ENCODE assay signal across 11 cellular contexts in genomic region chr7:27723086-27723485, GRCh38. TPM values are rescaled to one million over a fixed set of nuclear protein-coding genes. Genes with fewer than 3 reads are reported as not detected.
A peak's percentile ranks its signal among the peaks of the same experiment; 100 is the strongest.
DNase-seq lines count a peak whose midpoint lies in the region; ATAC-seq and TF ChIP-seq lines count a peak whose summit lies in the region.
"Had no signal": no experiment of that assay in that cellular context is flagged by ENCODE, and none has a peak within 500 bp of the region (broad histone marks: within the 10 kb centered on the region; RNA-seq: fewer than 3 reads in every experiment).

No MANE protein-coding gene starts in this region.

- WGBS in stomach, 5 donors = 35 to 52% (median 42%) methylated on average over 1 of the region's 1 CpG

- TF ChIP-seq CTCF in epithelial cell of esophagus (IDR thresholded peaks at IDR 0.05; ENCODE audit: insufficient read depth, low read depth, low read length, missing control alignments) (peak; percentile 48), stomach (IDR thresholded peaks at IDR 0.05) (no peak)

- peaks cover 0 to 9% (median 3%) of the 10 kb centered on the region in 4 donors for H3K4me1 ChIP-seq in stomach

- no peaks in the 10 kb centered on the region for H3K9me3 ChIP-seq in stomach

- DNase-seq in NCI-H345 (lab: John Stamatoyannopoulos, UW) (peak; percentile 7), NCI-H345 treated with DMSO at 0.1 percent for 48 hours (lab: John Stamatoyannopoulos, UW; ENCODE audit: unreplicated experiment) (no peak), NCI-H524 treated with DMSO at 0.1 percent for 48 hours (lab: John Stamatoyannopoulos, UW) (peak; percentile 53), epithelial cell of esophagus (ENCODE audit: low read depth) (peak; percentile 40), stomach (peak; percentile 31)
- DNase-seq in activated CD4-positive, alpha-beta T cell treated with anti-CD3 and anti-CD28 coated beads, Interleukin-2, amount 50 U/mL, for 1 hour = no peak
- DNase-seq: activated CD4-positive, alpha-beta T cell treated with anti-CD3 and anti-CD28 coated beads for 48 hours; mesendoderm; stimulated activated CD4-positive, alpha-beta T cell treated with anti-CD3 and anti-CD28 coated beads, Interleukin-2, amount 100 ng/mL, for 24 hours had no signal

- no peaks in the 10 kb centered on the region for H3K36me3 ChIP-seq in stomach

- H3K4me1 Mint-ChIP-seq in stimulated activated memory B cell treated with anti-CD40 and anti-IgM and Interleukin-4, amounts not matched to agents 10 μg/mL and 1 μg/mL and 100 μg/mL, for 72 hours = peaks cover 7% of the 10 kb centered on the region

- H3K36me3 Mint-ChIP-seq in stimulated activated memory B cell treated with anti-CD40 and anti-IgM and Interleukin-4, amounts not matched to agents 10 μg/mL and 1 μg/mL and 100 μg/mL, for 72 hours = no peaks in the 10 kb centered on the region

- no peak overlapping the region for H3K4me3 ChIP-seq in epithelial cell of esophagus (ENCODE audit: low read length)
- H3K4me3 ChIP-seq in stomach = no peak overlapping the region

- no peak overlapping the region for H3K4me3 Mint-ChIP-seq in stimulated activated memory B cell treated with anti-CD40 and anti-IgM and Interleukin-4, amounts not matched to agents 10 μg/mL and 1 μg/mL and 100 μg/mL, for 72 hours

- no peak overlapping the region for H3K27ac ChIP-seq in stomach

- no peak for ATAC-seq in GM18858 (IDR thresholded peaks at IDR 0.05; ENCODE audit: unreplicated experiment)
- no peak for ATAC-seq in stimulated activated memory B cell treated with anti-CD40 and anti-IgM and Interleukin-4, amounts not matched to agents 10 μg/mL and 1 μg/mL and 100 μg/mL, for 72 hours

- no peak overlapping the region for H3K27ac Mint-ChIP-seq in stimulated activated memory B cell treated with anti-CD40 and anti-IgM and Interleukin-4, amounts not matched to agents 10 μg/mL and 1 μg/mL and 100 μg/mL, for 72 hours

- TF ChIP-seq EP300 in stomach (IDR thresholded peaks at IDR 0.05) = no peak

- no peaks in the 10 kb centered on the region for H3K27me3 Mint-ChIP-seq in stimulated activated memory B cell treated with anti-CD40 and anti-IgM and Interleukin-4, amounts not matched to agents 10 μg/mL and 1 μg/mL and 100 μg/mL, for 72 hours

- intact Hi-C loops in stomach (cut with DNase I; ENCODE audit: low total_unique reads) = no loop called here

- H3K27me3 ChIP-seq in stomach = no peaks in the 10 kb centered on the region

- no peaks in the 10 kb centered on the region for H3K9me3 Mint-ChIP-seq in stimulated activated memory B cell treated with anti-CD40 and anti-IgM and Interleukin-4, amounts not matched to agents 10 μg/mL and 1 μg/mL and 100 μg/mL, for 72 hours

- TF ChIP-seq POLR2A in stomach (IDR thresholded peaks at IDR 0.05) = no peak

RNA-seq across cellular contexts. Expression of gene TAX1BP1, which starts 16.9 kb away (rescaled TPM):
- total RNA-seq in stomach = 100 to 1,000 TPM in 3 of 5 donors, 10 to 100 TPM in 2; 57.1 to 199 (median 122) TPM
- polyA plus RNA-seq in stomach = 10 to 100 TPM; 43.4 to 81.4 (median 59.0) TPM

Comparison
In these comparisons a context has a peak if more than half of its experiments do, and no peak if none do; other contexts are left out.
1. DNase-seq: peak in NCI-H345 (single experiment), NCI-H524 treated with DMSO at 0.1 percent for 48 hours (single experiment), epithelial cell of esophagus (single experiment) and stomach (single experiment); none in NCI-H345 treated with DMSO at 0.1 percent for 48 hours (single experiment) and activated CD4-positive, alpha-beta T cell treated with anti-CD3 and anti-CD28 coated beads, Interleukin-2, amount 50 U/mL, for 1 hour (single experiment).